In the genomic region with DNA sequence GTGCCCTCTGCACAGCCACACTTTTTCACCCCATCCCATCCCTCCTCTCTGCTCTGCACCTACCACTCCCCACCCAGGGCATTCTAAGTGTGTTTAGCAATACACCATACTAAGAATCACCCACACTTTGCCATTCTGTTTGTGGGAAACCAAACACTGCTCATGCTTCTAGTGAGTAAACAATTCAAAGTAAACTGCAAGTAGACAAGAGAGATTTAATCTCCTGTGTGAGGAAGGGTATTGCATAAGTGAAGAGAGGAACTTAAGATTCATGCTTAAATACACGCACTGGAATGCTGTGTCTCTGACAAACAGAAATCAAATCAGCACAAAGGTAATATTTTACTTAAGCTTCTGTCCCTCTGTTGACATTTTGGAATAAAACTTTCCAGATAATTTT, we compare ENCODE assay signal across 22 cellular contexts. TPM values are rescaled to one million over a fixed set of nuclear protein-coding genes. Genes with fewer than 3 reads are reported as not detected.
DNase-seq lines count a peak whose midpoint lies in the region; ATAC-seq, FAIRE-seq and TF ChIP-seq lines count a peak whose summit lies in the region.
"Had no signal": no experiment of that assay in that cellular context is flagged by ENCODE, and none has a peak within 500 bp of the region (broad histone marks: within the 10 kb centered on the region; RNA-seq: fewer than 3 reads in every experiment).

No MANE protein-coding gene starts in this region.

- no peak for TF ChIP-seq RAD21 in K562 (CRISPR knock-in tag; conservative IDR thresholded peaks at IDR 0.05 in 1 of 2, IDR thresholded peaks at IDR 0.05 in 1 of 2)

- in situ Hi-C loops in Panc1 (cut with HindIII; ENCODE audit: low pct_unique_long_range_greater_than_20kb, low sequenced_read_pairs) (no loop called here), K562 (cut with MboI) (no loop called here)

- CTCF ChIA-PET in Panc1 (lab: Charles Lee), result no interaction called here
- CTCF ChIA-PET in K562 (lab: Yijun Ruan, JAX; ENCODE audit: low intra/inter-chr PET ratio), result no interaction called here
- CTCF ChIA-PET in Caco-2 (lab: Charles Lee), result no interaction called here

- H2AFZ ChIP-seq in K562 (ENCODE audit: low read depth, low read length), result no peak overlapping the region
- H2AFZ ChIP-seq: GM23338 had no signal

- H3K36me3 ChIP-seq in Panc1 (ENCODE audit: control insufficient read depth, insufficient read depth, low read length), result no peaks in the 10 kb centered on the region
- H3K36me3 ChIP-seq in K562 (ENCODE audit: control insufficient read depth, insufficient read depth, low read length), result no peaks in the 10 kb centered on the region
- H3K36me3 ChIP-seq in pancreas, result no peaks in the 10 kb centered on the region
- H3K36me3 ChIP-seq in Caco-2 (ENCODE audit: control insufficient read depth, insufficient read depth, low read length), result no peaks in the 10 kb centered on the region

- H3K9me3 ChIP-seq in Panc1 (ENCODE audit: control insufficient read depth, insufficient read depth, low read depth, low read length) (no peaks in the 10 kb centered on the region), K562 (replicated peaks; ENCODE audit: control insufficient read depth, insufficient read depth, low read depth, low read length) (no peaks in the 10 kb centered on the region), pancreas (no peaks in the 10 kb centered on the region), Caco-2 (0 out of 2 replicates have a peak, but pooled peaks cover 5% of the 10 kb centered on the region)
- H3K9me3 ChIP-seq: SK-N-SH had no signal

- no peak overlapping the region for H3K27ac Mint-ChIP-seq in activated T-cell treated with anti-CD3 and anti-CD28 coated beads, Interleukin-2, amount 50 U/mL, for 72 hours
- H3K27ac Mint-ChIP-seq in Caco-2 (ENCODE audit: unreplicated experiment), result no peak overlapping the region
- H3K27ac Mint-ChIP-seq: B cell; CD4-positive, CD25-positive, alpha-beta regulatory T cell; GM23338 had no signal

- H3K27ac ChIP-seq in Panc1 (ENCODE audit: low read length) (peak overlapping the region; percentile 13), K562 (ENCODE audit: extremely low read depth, low read depth, low read length) (no peak overlapping the region), pancreas (no peak overlapping the region)

- FAIRE-seq in K562 (lab: Jason Lieb, UNC) (no peak), pancreas (lab: Jason Lieb, UNC) (no peak)
- FAIRE-seq: GM19239 had no signal

- BruUV-seq in Panc1 (replicated peaks; lab: Mats Ljungman, UMichigan) (no TSS peak), K562 (replicated peaks; lab: Mats Ljungman, UMichigan) (no TSS peak), Caco-2 (replicated peaks; lab: Mats Ljungman, UMichigan) (no TSS peak)

- H3K4me3 ChIP-seq in Panc1 (ENCODE audit: low read depth in 2 of 2, low read length in 2 of 2) (no peak overlapping the region; a peak in 1 of 4 replicates), K562 (no peak overlapping the region), pancreas (no peak overlapping the region), Caco-2 (ENCODE audit: low read depth, low read length) (no peak overlapping the region)
- H3K4me3 ChIP-seq: GM23338 had no signal

- no peak overlapping the region for H3K9ac ChIP-seq in K562 (ENCODE audit: insufficient read depth in 1 of 2, low read depth in 2 of 2, low read length in 2 of 2)
- H3K9ac ChIP-seq: SK-N-SH had no signal

- peaks cover 29% of the 10 kb centered on the region for H3K4me1 ChIP-seq in Panc1 (ENCODE audit: control insufficient read depth, insufficient read depth, low read length)
- peaks cover 0 to 6% of the 10 kb centered on the region in 2 experiments; a peak in 4 of 5 replicates for H3K4me1 ChIP-seq in K562 (replicated peaks in 1 of 2; ENCODE audit: control insufficient read depth in 2 of 2, insufficient read depth in 2 of 2, low read length in 2 of 2)
- H3K4me1 ChIP-seq in pancreas, result peaks cover 0 to 8% (median 0%) of the 10 kb centered on the region in 3 donors
- H3K4me1 ChIP-seq in Caco-2, result peaks cover 8% of the 10 kb centered on the region; the same call in 1 of the 2 replicates

- TF ChIP-seq CTCF in Panc1 (IDR thresholded peaks at IDR 0.05) (no peak), K562 (IDR thresholded peaks at IDR 0.05 in 2 of 3, conservative IDR thresholded peaks at IDR 0.05 in 1 of 3; ENCODE audit: insufficient read depth in 2 of 3, low read depth in 1 of 3, low read length in 3 of 3) (no peak), pancreas (IDR thresholded peaks at IDR 0.05) (no peak), Caco-2 (IDR thresholded peaks at IDR 0.05; ENCODE audit: insufficient read depth in 1 of 2, low read depth in 1 of 2, low read length in 1 of 2, severe bottlenecking in 1 of 2, unreplicated experiment in 1 of 2) (no peak)

- 8% methylated on average over 1 of the region's 1 CpG for WGBS in K562 (ENCODE audit: insufficient coverage, low coverage, missing lambda C conversion rate)
- 31 to 33% methylated on average over 1 of the region's 1 CpG for WGBS in pancreas, 2 donors

- H3K4me2 ChIP-seq in K562 (ENCODE audit: insufficient read depth, low read length), result no peak overlapping the region
- H3K4me2 ChIP-seq: GM23338, SK-N-SH had no signal

- no peak; the same call in 1 of the 2 replicates for TF ChIP-seq EP300 in K562 (IDR thresholded peaks at IDR 0.05; ENCODE audit: low read length)

- ATAC-seq in Panc1 (peak; percentile 26; the same call in 1 of the 2 replicates), K562 (peak; percentile 15; the same call in 2 of the 3 replicates), pancreas (peak in 3 of 4 donors; percentile 51 to 68 (median 64))
- ATAC-seq in activated T-cell treated with anti-CD3 and anti-CD28 coated beads, Interleukin-2, amount 50 U/mL, for 72 hours (replicated peaks in 1 of 2), result no peak
- ATAC-seq: GM23338, HCT116 had no signal

- H3K36me3 Mint-ChIP-seq in activated T-cell treated with anti-CD3 and anti-CD28 coated beads, Interleukin-2, amount 50 U/mL, for 72 hours (ENCODE audit: insufficient read depth in 2 of 2), result no peaks in the 10 kb centered on the region
- no peaks in the 10 kb centered on the region for H3K36me3 Mint-ChIP-seq in Caco-2 (ENCODE audit: insufficient read depth, unreplicated experiment)
- H3K36me3 Mint-ChIP-seq: CD4-positive, CD25-positive, alpha-beta regulatory T cell had no signal

- H3K4me3 Mint-ChIP-seq in activated T-cell treated with anti-CD3 and anti-CD28 coated beads, Interleukin-2, amount 50 U/mL, for 72 hours, result no peak overlapping the region
- no peak overlapping the region for H3K4me3 Mint-ChIP-seq in Caco-2 (ENCODE audit: unreplicated experiment)
- H3K4me3 Mint-ChIP-seq: B cell, GM23338 had no signal

- H3K27me3 Mint-ChIP-seq in activated T-cell treated with anti-CD3 and anti-CD28 coated beads, Interleukin-2, amount 50 U/mL, for 72 hours (ENCODE audit: low read depth), result peaks cover 33% of the 10 kb centered on the region
- no peaks in the 10 kb centered on the region for H3K27me3 Mint-ChIP-seq in Caco-2 (ENCODE audit: insufficient read depth, unreplicated experiment)

- peaks cover 8% of the 10 kb centered on the region for H3K4me1 Mint-ChIP-seq in activated T-cell treated with anti-CD3 and anti-CD28 coated beads, Interleukin-2, amount 50 U/mL, for 72 hours (ENCODE audit: low read depth)
- H3K4me1 Mint-ChIP-seq in Caco-2 (ENCODE audit: low read depth, unreplicated experiment), result no peaks in the 10 kb centered on the region

- H3K27me3 ChIP-seq in Panc1 (ENCODE audit: control insufficient read depth, insufficient read depth, low read length), result no peaks in the 10 kb centered on the region
- H3K27me3 ChIP-seq in K562 (ENCODE audit: control insufficient read depth in 2 of 2, insufficient read depth in 2 of 2, low read length in 2 of 2), result no peaks in the 10 kb centered on the region
- no peaks in the 10 kb centered on the region for H3K27me3 ChIP-seq in pancreas
- no peaks in the 10 kb centered on the region for H3K27me3 ChIP-seq in Caco-2 (replicated peaks; ENCODE audit: control insufficient read depth, insufficient read depth, low read length)

- POLR2A ChIA-PET in Panc1 (lab: Charles Lee), result no interaction called here
- POLR2A ChIA-PET in K562 (lab: Yijun Ruan, JAX), result interaction anchor here (1.0 to 1.3 kb wide), 2 partner anchors 8 to 10 kb away, joined by 3 to 4 read pairs; no protein-coding TSS in a partner anchor
- POLR2A ChIA-PET in Caco-2 (lab: Charles Lee), result no interaction called here

- no peaks in the 10 kb centered on the region for H4K20me1 ChIP-seq in K562 (replicated peaks; ENCODE audit: control insufficient read depth, insufficient read depth, low read length)

- intact Hi-C loops in Panc1 (cut with micrococcal nuclease; ENCODE audit: unreplicated experiment) (no loop called here), K562 (cut with micrococcal nuclease) (no loop called here), pancreas (cut with DNase I) (no loop called here), Caco-2 (cut with micrococcal nuclease; ENCODE audit: unreplicated experiment) (no loop called here)

- H3K79me2 ChIP-seq in K562 (ENCODE audit: control insufficient read depth, insufficient read depth, low read length), result no peaks in the 10 kb centered on the region

- H3K9me1 ChIP-seq in K562 (ENCODE audit: control insufficient read depth, insufficient read depth, low read length), result no peaks in the 10 kb centered on the region

- DNase-seq in SIG-M5 treated with dmso at 0.1 percent for 504 hours (lab: John Stamatoyannopoulos, UW; ENCODE audit: unreplicated experiment) (peak; percentile 39), SIG-M5 (lab: John Stamatoyannopoulos, UW) (no peak), Panc1 (ENCODE audit: low read depth, low spot score) (no peak), K562 (ENCODE audit: extremely low read depth in 1 of 4, low spot score in 3 of 4) (no peak), pancreas (no peak), hippocampal formation (lab: John Stamatoyannopoulos, UW) (no peak), Caco-2 (no peak)
- no peak for DNase-seq in activated T-cell treated with anti-CD3 and anti-CD28 coated beads, Interleukin-2, amount 50 U/mL, for 72 hours
- DNase-seq: 8988T; CD4-positive, CD25-positive, alpha-beta regulatory T cell; COR-L47; GDM1; NCI-H1694 treated with DMSO at 0.1 percent for 48 hours; NCI-H2227 treated with DMSO at 0.1 percent for 48 hours; NCI-H510A treated with DMSO at 0.1 percent for 48 hours; NCI-H774; SK-N-SH had no signal

- TF ChIP-seq POLR2A in K562 (conservative IDR thresholded peaks at IDR 0.05), result no peak

- H3K9me3 Mint-ChIP-seq in activated T-cell treated with anti-CD3 and anti-CD28 coated beads, Interleukin-2, amount 50 U/mL, for 72 hours, result no peaks in the 10 kb centered on the region
- peaks cover 7% of the 10 kb centered on the region for H3K9me3 Mint-ChIP-seq in Caco-2 (ENCODE audit: unreplicated experiment)
- H3K9me3 Mint-ChIP-seq: GM23338 had no signal

RNA-seq across cellular contexts. Expression of gene EDARADD, which starts 4.8 kb away (rescaled TPM):
- 35.4 TPM for total RNA-seq in Panc1 (2021; ENCODE audit: unreplicated experiment)
- polyA plus RNA-seq in Panc1 (2012; ENCODE audit: insufficient read length), result 30.5 TPM
- total RNA-seq in K562 (2011; cell fraction: chromatin; rRNA removed; ENCODE audit: low replicate concordance), result 1.1 and 4.5 TPM in 2 replicates
- total RNA-seq in K562 (2011; cell fraction: nucleolus; rRNA removed), result 1.5 and 4.3 TPM in 2 replicates
- total RNA-seq in K562 (2011; cell fraction: nucleoplasm; rRNA removed), result 3.6 and 4.0 TPM in 2 replicates
- total RNA-seq in K562 (2014; rRNA removed), result 20.6 and 23.1 TPM in 2 replicates
- total RNA-seq in K562 (2014; rRNA removed; fragmentation: Illumina TruSeq; extraction: Trizol), result 20.4 and 21.6 TPM in 2 replicates
- total RNA-seq in K562 (2015; rRNA removed; fragmentation: Illumina TruSeq; extraction: Trizol), result 29.3 and 32.2 TPM in 2 replicates
- total RNA-seq in K562 (2021), result 21.1 and 22.5 TPM in 2 replicates
- 0.46 and 0.49 TPM in 2 replicates for polyA plus RNA-seq in K562 (2011; rRNA removed)
- 0.25 and 0.43 TPM in 2 replicates for polyA plus RNA-seq in K562 (2011; cell fraction: cytosol; rRNA removed)
- polyA plus RNA-seq in K562 (2011; cell fraction: nucleus; rRNA removed), result 0.14 and 0.31 TPM in 2 replicates
- polyA plus RNA-seq in K562 (2012), result 20.5 and 30.0 TPM in 2 replicates
- polyA plus RNA-seq in K562 (2014; fragmentation: Illumina TruSeq; extraction: Trizol), result 31.1 and 32.4 TPM in 2 replicates
- polyA plus RNA-seq in K562 (2014; fragmentation: Nextera tagmentation; extraction: Ambion mirVana), result 1 to 10 TPM; 5.2 to 8.5 TPM
- polyA plus RNA-seq in K562 (2014; rRNA removed), result 17.8 and 21.5 TPM in 2 replicates
- 0.56 and 0.72 TPM in 2 replicates for polyA minus RNA-seq in K562 (2011; rRNA and poly(A)+ RNA removed)
- polyA minus RNA-seq in K562 (2011; cell fraction: cytosol; rRNA and poly(A)+ RNA removed), result 0.64 TPM in 1 of 2 replicates, not detected in the other
- polyA minus RNA-seq in K562 (2011; cell fraction: nucleus; rRNA and poly(A)+ RNA removed), result 0.40 and 1.3 TPM in 2 replicates
- total RNA-seq in pancreas, result 1 to 10 TPM; 1.3 to 4.1 (median 3.0) TPM
- 1 to 10 TPM; 1.2 to 9.5 TPM for polyA plus RNA-seq in pancreas
- 1 to 10 TPM; 1.9 to 7.1 TPM for total RNA-seq in activated T-cell treated with anti-CD3 and anti-CD28 coated beads, Interleukin-2, amount 50 U/mL, for 72 hours
- total RNA-seq in Caco-2 (2022), result 14.4 and 15.6 TPM in 2 replicates
- total RNA-seq: B cell, LHCN-M2 had no signal
- polyA plus RNA-seq: SK-N-SH had no signal

Comparison
In these comparisons a context has a peak if more than half of its experiments do, and no peak if none do; other contexts are left out.
1. ATAC-seq: peak in Panc1 (single experiment), K562 (single experiment) and pancreas (3 of 4); none in activated T-cell treated with anti-CD3 and anti-CD28 coated beads, Interleukin-2, amount 50 U/mL, for 72 hours (0 of 2).